24 cellular contexts compared by ENCODE assay signal in genomic region chr5:127556609-127557348, GRCh38. TPM values are rescaled to one million over a fixed set of nuclear protein-coding genes. Genes with fewer than 3 reads are reported as not detected.
DNase-seq lines count a peak whose midpoint lies in the region; ATAC-seq and TF ChIP-seq lines count a peak whose summit lies in the region.
"Had no signal": no experiment of that assay in that cellular context is flagged by ENCODE, and none has a peak within 500 bp of the region (broad histone marks: within the 10 kb centered on the region; RNA-seq: fewer than 3 reads in every experiment).

No MANE protein-coding gene starts in this region.

- TF ChIP-seq CTCF in epithelial cell of esophagus (IDR thresholded peaks at IDR 0.05; ENCODE audit: insufficient read depth, low read depth, low read length, missing control alignments) (no peak), osteoblast (IDR thresholded peaks at IDR 0.05; ENCODE audit: extremely low read depth, low read depth, low read length) (no peak)

- peaks cover 7% of the 10 kb centered on the region for H3K4me1 ChIP-seq in osteoblast (ENCODE audit: insufficient read depth, low read length)
- H3K4me1 ChIP-seq: Peyer's patch had no signal

- peaks cover 30% of the 10 kb centered on the region for H3K36me3 ChIP-seq in osteoblast (ENCODE audit: insufficient read depth, low read length)

- no peaks in the 10 kb centered on the region for H3K27me3 ChIP-seq in osteoblast (ENCODE audit: insufficient read depth, low read length)
- H3K27me3 ChIP-seq: Peyer's patch, SJSA1 had no signal

- H3K9me3 ChIP-seq in osteoblast (ENCODE audit: low read depth, low read length): no peaks in the 10 kb centered on the region
- H3K9me3 ChIP-seq: Peyer's patch, SJSA1 had no signal

- H3K4me3 ChIP-seq in epithelial cell of esophagus (ENCODE audit: low read length) (no peak overlapping the region), osteoblast (ENCODE audit: insufficient read depth, low read length) (no peak overlapping the region)
- H3K4me3 ChIP-seq: Peyer's patch, SJSA1 had no signal

- H3K27ac ChIP-seq in osteoblast (ENCODE audit: low read depth, low read length): no peak overlapping the region
- H3K27ac ChIP-seq: Peyer's patch, SJSA1 had no signal

- DNase-seq in SIG-M5 treated with dmso at 0.1 percent for 504 hours (lab: John Stamatoyannopoulos, UW; ENCODE audit: unreplicated experiment) (peak; percentile 26), SIG-M5 (lab: John Stamatoyannopoulos, UW) (no peak), epithelial cell of esophagus (ENCODE audit: low read depth) (peak; percentile 66), osteoblast (ENCODE audit: insufficient read length, low spot score, missing footprints) (peak; percentile 74), NOMO-1 (lab: John Stamatoyannopoulos, UW; ENCODE audit: unreplicated experiment in 2 of 2) (no peak), HUDEP-2 (lab: John Stamatoyannopoulos, UW; ENCODE audit: unreplicated experiment in 76 of 76) (no peak)
- no peak for DNase-seq in stimulated activated CD8-positive, alpha-beta memory T cell treated with anti-CD3 and anti-CD28 coated beads, Interleukin-4, amount 100 ng/mL, for 48 hours
- DNase-seq: 8988T; AML-193; C1 segment of cervical spinal cord; CD8-positive, alpha-beta T cell; DMS153; EL; GF-D8; KBM-7; MV-4-11; NCI-H1105 treated with DMSO at 0.1 percent for 48 hours; NCI-H2029 treated with DMSO at 0.1 percent for 48 hours; NCI-H226; NCI-H510A treated with DMSO at 0.1 percent for 48 hours; NCI-H748 treated with DMSO at 0.1 percent for 48 hours; Peyer's patch had no signal

- no peaks in the 10 kb centered on the region for H3K79me2 ChIP-seq in osteoblast (ENCODE audit: insufficient read depth, low read length)

- H3K4me2 ChIP-seq in osteoblast (ENCODE audit: insufficient read depth, low read length): no peak overlapping the region

- no peak for ATAC-seq in HG03108 (IDR thresholded peaks at IDR 0.05; ENCODE audit: unreplicated experiment)
- ATAC-seq: CD8-positive, alpha-beta T cell had no signal

- H2AFZ ChIP-seq in osteoblast (ENCODE audit: low read length): no peak overlapping the region

- no peaks in the 10 kb centered on the region for H4K20me1 ChIP-seq in osteoblast (ENCODE audit: insufficient read depth, low read length)

RNA-seq across cellular contexts. Expression of gene PRRC1, which starts 39.3 kb away (rescaled TPM):
- 86.0 and 91.6 TPM in 2 replicates for total RNA-seq in osteoblast

Comparison
In these comparisons a context has a peak if more than half of its experiments do, and no peak if none do; other contexts are left out.
1. DNase-seq: peak in SIG-M5 treated with dmso at 0.1 percent for 504 hours (single experiment), epithelial cell of esophagus (single experiment) and osteoblast (single experiment); none in SIG-M5 (single experiment), NOMO-1 (0 of 2), HUDEP-2 (0 of 76) and stimulated activated CD8-positive, alpha-beta memory T cell treated with anti-CD3 and anti-CD28 coated beads, Interleukin-4, amount 100 ng/mL, for 48 hours (single experiment).